Comparison of ENCODE assay signal across 1 cellular context in genomic region chr7:158707610-158708009, GRCh38.
TF ChIP-seq lines count a peak whose summit lies in the region.

No MANE protein-coding gene starts in this region.

TF ChIP-seq in K562, 482 proteins besides CTCF, POLR2A, EP300 and RAD21 (continued from another document):
- TF ChIP-seq ZNF280B (CRISPR knock-in tag; IDR thresholded peaks at IDR 0.05), result no peak
- TF ChIP-seq NELFE (IDR thresholded peaks at IDR 0.05; ENCODE audit: insufficient read depth, insufficient read length), result no peak
- TF ChIP-seq TRIM28 (IDR thresholded peaks at IDR 0.05), result peak; percentile 94
- peak; percentile 36 for TF ChIP-seq NFYB (IDR thresholded peaks at IDR 0.05; ENCODE audit: extremely low read depth, insufficient read length)
